Comparison of ENCODE assay signal across 1 cellular context in the genomic region with DNA sequence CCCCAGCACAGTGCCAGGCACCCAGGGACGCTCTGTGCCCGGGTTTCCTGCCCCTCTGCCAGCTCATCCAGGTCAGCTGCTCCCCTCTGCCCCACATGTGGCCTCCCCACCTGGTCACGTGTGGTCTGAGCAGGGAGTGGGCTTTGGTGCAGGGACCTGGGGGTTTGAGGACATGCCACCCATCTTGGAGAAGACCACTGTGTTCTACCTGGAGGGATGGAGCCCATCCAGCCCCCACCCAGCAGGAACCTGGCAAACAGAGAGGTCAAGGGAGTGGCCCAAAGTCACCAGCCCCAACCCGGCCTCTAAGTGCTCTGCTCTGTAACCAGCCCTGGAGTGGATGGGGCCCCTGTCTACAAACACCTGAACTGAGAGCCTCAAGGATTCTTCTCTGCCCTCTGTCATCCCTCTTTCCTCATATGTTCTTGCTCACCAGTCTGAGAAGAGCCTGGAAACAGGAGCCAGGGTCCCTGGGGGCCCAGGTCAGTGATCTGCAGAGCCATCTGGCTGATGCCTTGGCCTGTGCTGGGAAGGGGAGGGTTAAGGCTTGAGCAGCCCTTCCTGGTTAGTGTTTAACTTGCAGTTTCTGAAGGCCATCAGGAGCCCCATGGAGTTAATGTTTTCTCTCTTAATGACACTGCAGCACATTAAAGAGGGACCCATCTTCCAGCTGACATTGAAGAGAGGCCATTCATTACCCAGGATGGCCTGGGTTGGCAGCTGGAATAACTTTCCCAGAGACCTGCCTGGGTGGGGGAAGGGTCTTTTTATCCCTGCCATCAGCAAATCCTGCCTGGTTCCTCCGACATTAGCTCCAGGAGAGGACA.
TF ChIP-seq lines count a peak whose summit lies in the region.

No MANE protein-coding gene starts in this region.

TF ChIP-seq in GM23338, 12 proteins besides CTCF, POLR2A, EP300 and RAD21 (continued from another document):
- TF ChIP-seq, protein P1, sequence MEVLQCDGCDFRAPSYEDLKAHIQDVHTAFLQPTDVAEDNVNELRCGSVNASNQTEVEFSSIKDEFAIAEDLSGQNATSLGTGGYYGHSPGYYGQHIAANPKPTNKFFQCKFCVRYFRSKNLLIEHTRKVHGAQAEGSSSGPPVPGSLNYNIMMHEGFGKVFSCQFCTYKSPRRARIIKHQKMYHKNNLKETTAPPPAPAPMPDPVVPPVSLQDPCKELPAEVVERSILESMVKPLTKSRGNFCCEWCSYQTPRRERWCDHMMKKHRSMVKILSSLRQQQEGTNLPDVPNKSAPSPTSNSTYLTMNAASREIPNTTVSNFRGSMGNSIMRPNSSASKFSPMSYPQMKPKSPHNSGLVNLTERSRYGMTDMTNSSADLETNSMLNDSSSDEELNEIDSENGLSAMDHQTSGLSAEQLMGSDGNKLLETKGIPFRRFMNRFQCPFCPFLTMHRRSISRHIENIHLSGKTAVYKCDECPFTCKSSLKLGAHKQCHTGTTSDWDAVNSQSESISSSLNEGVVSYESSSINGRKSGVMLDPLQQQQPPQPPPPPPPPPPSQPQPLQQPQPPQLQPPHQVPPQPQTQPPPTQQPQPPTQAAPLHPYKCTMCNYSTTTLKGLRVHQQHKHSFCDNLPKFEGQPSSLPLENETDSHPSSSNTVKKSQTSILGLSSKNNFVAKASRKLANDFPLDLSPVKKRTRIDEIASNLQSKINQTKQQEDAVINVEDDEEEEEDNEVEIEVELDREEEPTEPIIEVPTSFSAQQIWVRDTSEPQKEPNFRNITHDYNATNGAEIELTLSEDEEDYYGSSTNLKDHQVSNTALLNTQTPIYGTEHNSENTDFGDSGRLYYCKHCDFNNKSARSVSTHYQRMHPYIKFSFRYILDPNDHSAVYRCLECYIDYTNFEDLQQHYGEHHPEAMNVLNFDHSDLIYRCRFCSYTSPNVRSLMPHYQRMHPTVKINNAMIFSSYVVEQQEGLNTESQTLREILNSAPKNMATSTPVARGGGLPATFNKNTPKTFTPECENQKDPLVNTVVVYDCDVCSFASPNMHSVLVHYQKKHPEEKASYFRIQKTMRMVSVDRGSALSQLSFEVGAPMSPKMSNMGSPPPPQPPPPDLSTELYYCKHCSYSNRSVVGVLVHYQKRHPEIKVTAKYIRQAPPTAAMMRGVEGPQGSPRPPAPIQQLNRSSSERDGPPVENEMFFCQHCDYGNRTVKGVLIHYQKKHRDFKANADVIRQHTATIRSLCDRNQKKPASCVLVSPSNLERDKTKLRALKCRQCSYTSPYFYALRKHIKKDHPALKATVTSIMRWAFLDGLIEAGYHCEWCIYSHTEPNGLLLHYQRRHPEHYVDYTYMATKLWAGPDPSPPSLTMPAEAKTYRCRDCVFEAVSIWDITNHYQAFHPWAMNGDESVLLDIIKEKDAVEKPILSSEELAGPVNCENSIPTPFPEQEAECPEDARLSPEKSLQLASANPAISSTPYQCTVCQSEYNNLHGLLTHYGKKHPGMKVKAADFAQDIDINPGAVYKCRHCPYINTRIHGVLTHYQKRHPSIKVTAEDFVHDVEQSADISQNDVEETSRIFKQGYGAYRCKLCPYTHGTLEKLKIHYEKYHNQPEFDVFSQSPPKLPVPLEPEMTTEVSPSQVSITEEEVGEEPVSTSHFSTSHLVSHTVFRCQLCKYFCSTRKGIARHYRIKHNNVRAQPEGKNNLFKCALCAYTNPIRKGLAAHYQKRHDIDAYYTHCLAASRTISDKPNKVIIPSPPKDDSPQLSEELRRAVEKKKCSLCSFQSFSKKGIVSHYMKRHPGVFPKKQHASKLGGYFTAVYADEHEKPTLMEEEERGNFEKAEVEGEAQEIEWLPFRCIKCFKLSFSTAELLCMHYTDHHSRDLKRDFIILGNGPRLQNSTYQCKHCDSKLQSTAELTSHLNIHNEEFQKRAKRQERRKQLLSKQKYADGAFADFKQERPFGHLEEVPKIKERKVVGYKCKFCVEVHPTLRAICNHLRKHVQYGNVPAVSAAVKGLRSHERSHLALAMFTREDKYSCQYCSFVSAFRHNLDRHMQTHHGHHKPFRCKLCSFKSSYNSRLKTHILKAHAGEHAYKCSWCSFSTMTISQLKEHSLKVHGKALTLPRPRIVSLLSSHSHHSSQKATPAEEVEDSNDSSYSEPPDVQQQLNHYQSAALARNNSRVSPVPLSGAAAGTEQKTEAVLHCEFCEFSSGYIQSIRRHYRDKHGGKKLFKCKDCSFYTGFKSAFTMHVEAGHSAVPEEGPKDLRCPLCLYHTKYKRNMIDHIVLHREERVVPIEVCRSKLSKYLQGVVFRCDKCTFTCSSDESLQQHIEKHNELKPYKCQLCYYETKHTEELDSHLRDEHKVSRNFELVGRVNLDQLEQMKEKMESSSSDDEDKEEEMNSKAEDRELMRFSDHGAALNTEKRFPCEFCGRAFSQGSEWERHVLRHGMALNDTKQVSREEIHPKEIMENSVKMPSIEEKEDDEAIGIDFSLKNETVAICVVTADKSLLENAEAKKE (CRISPR knock-in tag; IDR thresholded peaks at IDR 0.05) = no peak
